1 cellular context compared by ENCODE assay signal in the genomic region with DNA sequence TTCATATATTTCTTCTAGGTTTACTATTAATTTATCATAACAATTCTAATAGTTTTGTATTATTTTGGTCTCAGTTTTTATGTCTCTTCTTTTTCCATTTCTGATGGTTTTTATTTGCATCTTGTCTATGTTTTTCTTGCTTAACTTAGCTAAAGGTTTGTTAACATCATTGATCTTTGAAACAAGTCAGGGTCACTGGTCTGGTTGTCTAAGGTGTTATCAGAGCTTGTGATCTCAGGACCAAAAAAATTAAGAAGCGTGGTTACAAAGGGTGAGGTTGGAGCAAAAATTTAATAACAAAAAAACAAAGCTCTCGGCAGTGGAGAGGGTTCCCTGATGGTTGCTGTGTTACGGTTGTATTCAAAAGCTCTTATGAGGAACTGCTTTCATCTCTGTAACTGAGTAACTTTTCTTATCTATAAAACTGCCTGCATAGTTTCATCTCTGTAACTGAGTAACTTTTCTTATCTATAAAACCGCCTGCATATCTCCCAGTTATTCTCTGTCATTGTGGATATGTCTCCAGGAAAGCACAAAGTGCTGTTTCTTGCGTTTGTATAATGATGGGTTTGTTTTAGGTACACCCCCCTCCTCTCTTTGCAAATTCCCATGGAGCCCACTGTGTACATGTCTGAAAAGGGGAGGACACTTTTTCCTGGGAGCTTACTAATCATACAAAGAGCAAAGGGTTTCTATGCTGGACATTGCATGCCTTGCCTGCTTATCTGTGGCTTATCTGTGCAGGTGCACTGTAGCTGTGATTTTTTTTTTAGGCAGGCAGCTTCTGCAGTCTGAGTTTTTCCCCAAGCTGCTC.
TF ChIP-seq lines count a peak whose summit lies in the region.

No MANE protein-coding gene starts in this region.

TF ChIP-seq in HepG2, 621 proteins besides CTCF, POLR2A, EP300 and RAD21 (continued from another document and continues in another):
- TF ChIP-seq, protein P1, sequence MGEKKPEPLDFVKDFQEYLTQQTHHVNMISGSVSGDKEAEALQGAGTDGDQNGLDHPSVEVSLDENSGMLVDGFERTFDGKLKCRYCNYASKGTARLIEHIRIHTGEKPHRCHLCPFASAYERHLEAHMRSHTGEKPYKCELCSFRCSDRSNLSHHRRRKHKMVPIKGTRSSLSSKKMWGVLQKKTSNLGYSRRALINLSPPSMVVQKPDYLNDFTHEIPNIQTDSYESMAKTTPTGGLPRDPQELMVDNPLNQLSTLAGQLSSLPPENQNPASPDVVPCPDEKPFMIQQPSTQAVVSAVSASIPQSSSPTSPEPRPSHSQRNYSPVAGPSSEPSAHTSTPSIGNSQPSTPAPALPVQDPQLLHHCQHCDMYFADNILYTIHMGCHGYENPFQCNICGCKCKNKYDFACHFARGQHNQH (CRISPR knock-in tag; IDR thresholded peaks at IDR 0.05), result peak; percentile 77
- TF ChIP-seq, protein P2, sequence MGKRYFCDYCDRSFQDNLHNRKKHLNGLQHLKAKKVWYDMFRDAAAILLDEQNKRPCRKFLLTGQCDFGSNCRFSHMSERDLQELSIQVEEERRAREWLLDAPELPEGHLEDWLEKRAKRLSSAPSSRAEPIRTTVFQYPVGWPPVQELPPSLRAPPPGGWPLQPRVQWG (CRISPR knock-in tag; IDR thresholded peaks at IDR 0.05; ENCODE audit: borderline replicate concordance, low read depth), result no peak
- TF ChIP-seq ZNF546 (CRISPR knock-in tag; conservative IDR thresholded peaks at IDR 0.05), result no peak
- TF ChIP-seq, protein P3, sequence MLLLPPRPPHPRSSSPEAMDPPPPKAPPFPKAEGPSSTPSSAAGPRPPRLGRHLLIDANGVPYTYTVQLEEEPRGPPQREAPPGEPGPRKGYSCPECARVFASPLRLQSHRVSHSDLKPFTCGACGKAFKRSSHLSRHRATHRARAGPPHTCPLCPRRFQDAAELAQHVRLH (CRISPR knock-in tag; IDR thresholded peaks at IDR 0.05; ENCODE audit: borderline replicate concordance, low read depth), result peak; percentile 81; the same call in 1 of the 2 replicates
- 0 out of 2 replicates have a peak, but pooled peaks have one; percentile 51 for TF ChIP-seq ZNF205 (CRISPR knock-in tag; IDR thresholded peaks at IDR 0.05)
- no peak for TF ChIP-seq ZNF619 (CRISPR knock-in tag; IDR thresholded peaks at IDR 0.05)
- TF ChIP-seq RFX5 (IDR thresholded peaks at IDR 0.05; ENCODE audit: low read depth, low read length), result no peak
- peak; percentile 21; the same call in 1 of the 2 replicates for TF ChIP-seq YEATS2 (CRISPR knock-in tag; IDR thresholded peaks at IDR 0.05; ENCODE audit: borderline replicate concordance)
- peak; percentile 99 for TF ChIP-seq GATA4 (IDR thresholded peaks at IDR 0.05; ENCODE audit: borderline replicate concordance, low read depth)
- no peak for TF ChIP-seq ZNF44 (CRISPR knock-in tag; IDR thresholded peaks at IDR 0.05)
- peak; percentile 87 for TF ChIP-seq SAP130 (CRISPR knock-in tag; IDR thresholded peaks at IDR 0.05; ENCODE audit: low read depth)
- peak; percentile 59 for TF ChIP-seq STAG1 (CRISPR knock-in tag; IDR thresholded peaks at IDR 0.05)
- peak; percentile 95 for TF ChIP-seq ZMYM2 (CRISPR knock-in tag; IDR thresholded peaks at IDR 0.05)
- TF ChIP-seq, protein P4, sequence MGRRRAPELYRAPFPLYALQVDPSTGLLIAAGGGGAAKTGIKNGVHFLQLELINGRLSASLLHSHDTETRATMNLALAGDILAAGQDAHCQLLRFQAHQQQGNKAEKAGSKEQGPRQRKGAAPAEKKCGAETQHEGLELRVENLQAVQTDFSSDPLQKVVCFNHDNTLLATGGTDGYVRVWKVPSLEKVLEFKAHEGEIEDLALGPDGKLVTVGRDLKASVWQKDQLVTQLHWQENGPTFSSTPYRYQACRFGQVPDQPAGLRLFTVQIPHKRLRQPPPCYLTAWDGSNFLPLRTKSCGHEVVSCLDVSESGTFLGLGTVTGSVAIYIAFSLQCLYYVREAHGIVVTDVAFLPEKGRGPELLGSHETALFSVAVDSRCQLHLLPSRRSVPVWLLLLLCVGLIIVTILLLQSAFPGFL (CRISPR knock-in tag; IDR thresholded peaks at IDR 0.05), result no peak
- no peak for TF ChIP-seq RFXAP (CRISPR knock-in tag; IDR thresholded peaks at IDR 0.05; ENCODE audit: borderline replicate concordance)
- TF ChIP-seq, protein P5, sequence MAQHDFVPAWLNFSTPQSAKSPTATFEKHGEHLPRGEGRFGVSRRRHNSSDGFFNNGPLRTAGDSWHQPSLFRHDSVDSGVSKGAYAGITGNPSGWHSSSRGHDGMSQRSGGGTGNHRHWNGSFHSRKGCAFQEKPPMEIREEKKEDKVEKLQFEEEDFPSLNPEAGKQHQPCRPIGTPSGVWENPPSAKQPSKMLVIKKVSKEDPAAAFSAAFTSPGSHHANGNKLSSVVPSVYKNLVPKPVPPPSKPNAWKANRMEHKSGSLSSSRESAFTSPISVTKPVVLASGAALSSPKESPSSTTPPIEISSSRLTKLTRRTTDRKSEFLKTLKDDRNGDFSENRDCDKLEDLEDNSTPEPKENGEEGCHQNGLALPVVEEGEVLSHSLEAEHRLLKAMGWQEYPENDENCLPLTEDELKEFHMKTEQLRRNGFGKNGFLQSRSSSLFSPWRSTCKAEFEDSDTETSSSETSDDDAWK (CRISPR knock-in tag; IDR thresholded peaks at IDR 0.05), result no peak
- no peak; the same call in 1 of the 2 replicates for TF ChIP-seq ZNF34 (CRISPR knock-in tag; IDR thresholded peaks at IDR 0.05; ENCODE audit: borderline replicate concordance)
- no peak for TF ChIP-seq ZSCAN20 (CRISPR knock-in tag; IDR thresholded peaks at IDR 0.05; ENCODE audit: borderline replicate concordance)
- 0 out of 2 replicates have a peak, but pooled peaks have one; percentile 18 for TF ChIP-seq ZKSCAN1 (IDR thresholded peaks at IDR 0.05; ENCODE audit: low read length)
- no peak for TF ChIP-seq DMAP1 (CRISPR knock-in tag; IDR thresholded peaks at IDR 0.05)
- TF ChIP-seq, protein P6, sequence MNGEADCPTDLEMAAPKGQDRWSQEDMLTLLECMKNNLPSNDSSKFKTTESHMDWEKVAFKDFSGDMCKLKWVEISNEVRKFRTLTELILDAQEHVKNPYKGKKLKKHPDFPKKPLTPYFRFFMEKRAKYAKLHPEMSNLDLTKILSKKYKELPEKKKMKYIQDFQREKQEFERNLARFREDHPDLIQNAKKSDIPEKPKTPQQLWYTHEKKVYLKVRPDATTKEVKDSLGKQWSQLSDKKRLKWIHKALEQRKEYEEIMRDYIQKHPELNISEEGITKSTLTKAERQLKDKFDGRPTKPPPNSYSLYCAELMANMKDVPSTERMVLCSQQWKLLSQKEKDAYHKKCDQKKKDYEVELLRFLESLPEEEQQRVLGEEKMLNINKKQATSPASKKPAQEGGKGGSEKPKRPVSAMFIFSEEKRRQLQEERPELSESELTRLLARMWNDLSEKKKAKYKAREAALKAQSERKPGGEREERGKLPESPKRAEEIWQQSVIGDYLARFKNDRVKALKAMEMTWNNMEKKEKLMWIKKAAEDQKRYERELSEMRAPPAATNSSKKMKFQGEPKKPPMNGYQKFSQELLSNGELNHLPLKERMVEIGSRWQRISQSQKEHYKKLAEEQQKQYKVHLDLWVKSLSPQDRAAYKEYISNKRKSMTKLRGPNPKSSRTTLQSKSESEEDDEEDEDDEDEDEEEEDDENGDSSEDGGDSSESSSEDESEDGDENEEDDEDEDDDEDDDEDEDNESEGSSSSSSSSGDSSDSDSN (CRISPR knock-in tag; IDR thresholded peaks at IDR 0.05), result peak; percentile 29; the same call in 1 of the 2 replicates
- TF ChIP-seq, protein P7, sequence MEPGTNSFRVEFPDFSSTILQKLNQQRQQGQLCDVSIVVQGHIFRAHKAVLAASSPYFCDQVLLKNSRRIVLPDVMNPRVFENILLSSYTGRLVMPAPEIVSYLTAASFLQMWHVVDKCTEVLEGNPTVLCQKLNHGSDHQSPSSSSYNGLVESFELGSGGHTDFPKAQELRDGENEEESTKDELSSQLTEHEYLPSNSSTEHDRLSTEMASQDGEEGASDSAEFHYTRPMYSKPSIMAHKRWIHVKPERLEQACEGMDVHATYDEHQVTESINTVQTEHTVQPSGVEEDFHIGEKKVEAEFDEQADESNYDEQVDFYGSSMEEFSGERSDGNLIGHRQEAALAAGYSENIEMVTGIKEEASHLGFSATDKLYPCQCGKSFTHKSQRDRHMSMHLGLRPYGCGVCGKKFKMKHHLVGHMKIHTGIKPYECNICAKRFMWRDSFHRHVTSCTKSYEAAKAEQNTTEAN (CRISPR knock-in tag; conservative IDR thresholded peaks at IDR 0.05), result peak; percentile 74; the same call in 1 of the 2 replicates
- TF ChIP-seq ZNF510 (CRISPR knock-in tag; IDR thresholded peaks at IDR 0.05; ENCODE audit: low read depth), result no peak
- no peak for TF ChIP-seq ZNF207 (IDR thresholded peaks at IDR 0.05; ENCODE audit: borderline replicate concordance)
- TF ChIP-seq, protein P8, sequence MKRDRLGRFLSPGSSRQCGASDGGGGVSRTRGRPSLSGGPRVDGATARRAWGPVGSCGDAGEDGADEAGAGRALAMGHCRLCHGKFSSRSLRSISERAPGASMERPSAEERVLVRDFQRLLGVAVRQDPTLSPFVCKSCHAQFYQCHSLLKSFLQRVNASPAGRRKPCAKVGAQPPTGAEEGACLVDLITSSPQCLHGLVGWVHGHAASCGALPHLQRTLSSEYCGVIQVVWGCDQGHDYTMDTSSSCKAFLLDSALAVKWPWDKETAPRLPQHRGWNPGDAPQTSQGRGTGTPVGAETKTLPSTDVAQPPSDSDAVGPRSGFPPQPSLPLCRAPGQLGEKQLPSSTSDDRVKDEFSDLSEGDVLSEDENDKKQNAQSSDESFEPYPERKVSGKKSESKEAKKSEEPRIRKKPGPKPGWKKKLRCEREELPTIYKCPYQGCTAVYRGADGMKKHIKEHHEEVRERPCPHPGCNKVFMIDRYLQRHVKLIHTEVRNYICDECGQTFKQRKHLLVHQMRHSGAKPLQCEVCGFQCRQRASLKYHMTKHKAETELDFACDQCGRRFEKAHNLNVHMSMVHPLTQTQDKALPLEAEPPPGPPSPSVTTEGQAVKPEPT (CRISPR knock-in tag; IDR thresholded peaks at IDR 0.05; ENCODE audit: low read depth), result no peak
- TF ChIP-seq, protein P9, sequence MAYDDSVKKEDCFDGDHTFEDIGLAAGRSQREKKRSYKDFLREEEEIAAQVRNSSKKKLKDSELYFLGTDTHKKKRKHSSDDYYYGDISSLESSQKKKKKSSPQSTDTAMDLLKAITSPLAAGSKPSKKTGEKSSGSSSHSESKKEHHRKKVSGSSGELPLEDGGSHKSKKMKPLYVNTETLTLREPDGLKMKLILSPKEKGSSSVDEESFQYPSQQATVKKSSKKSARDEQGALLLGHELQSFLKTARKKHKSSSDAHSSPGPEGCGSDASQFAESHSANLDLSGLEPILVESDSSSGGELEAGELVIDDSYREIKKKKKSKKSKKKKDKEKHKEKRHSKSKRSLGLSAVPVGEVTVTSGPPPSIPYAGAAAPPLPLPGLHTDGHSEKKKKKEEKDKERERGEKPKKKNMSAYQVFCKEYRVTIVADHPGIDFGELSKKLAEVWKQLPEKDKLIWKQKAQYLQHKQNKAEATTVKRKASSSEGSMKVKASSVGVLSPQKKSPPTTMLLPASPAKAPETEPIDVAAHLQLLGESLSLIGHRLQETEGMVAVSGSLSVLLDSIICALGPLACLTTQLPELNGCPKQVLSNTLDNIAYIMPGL (CRISPR knock-in tag; IDR thresholded peaks at IDR 0.05; ENCODE audit: borderline replicate concordance in 1 of 2, low read depth in 1 of 2), result peak in 1 of 2 experiments; percentile 48; a peak in 1 of 4 replicates
- peak; percentile 71 for TF ChIP-seq SIX1 (CRISPR knock-in tag; IDR thresholded peaks at IDR 0.05; ENCODE audit: borderline replicate concordance)
- no peak for TF ChIP-seq REL (CRISPR knock-in tag; conservative IDR thresholded peaks at IDR 0.05)
- TF ChIP-seq DPF2 (CRISPR knock-in tag; IDR thresholded peaks at IDR 0.05; ENCODE audit: borderline replicate concordance, low read depth), result no peak; the same call in none of the 2 replicates
- TF ChIP-seq RORA (CRISPR knock-in tag; IDR thresholded peaks at IDR 0.05), result no peak
- no peak for TF ChIP-seq ZNF790 (CRISPR knock-in tag; IDR thresholded peaks at IDR 0.05; ENCODE audit: borderline replicate concordance)
- TF ChIP-seq, protein P10, sequence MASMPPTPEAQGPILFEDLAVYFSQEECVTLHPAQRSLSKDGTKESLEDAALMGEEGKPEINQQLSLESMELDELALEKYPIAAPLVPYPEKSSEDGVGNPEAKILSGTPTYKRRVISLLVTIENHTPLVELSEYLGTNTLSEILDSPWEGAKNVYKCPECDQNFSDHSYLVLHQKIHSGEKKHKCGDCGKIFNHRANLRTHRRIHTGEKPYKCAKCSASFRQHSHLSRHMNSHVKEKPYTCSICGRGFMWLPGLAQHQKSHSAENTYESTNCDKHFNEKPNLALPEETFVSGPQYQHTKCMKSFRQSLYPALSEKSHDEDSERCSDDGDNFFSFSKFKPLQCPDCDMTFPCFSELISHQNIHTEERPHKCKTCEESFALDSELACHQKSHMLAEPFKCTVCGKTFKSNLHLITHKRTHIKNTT (CRISPR knock-in tag; IDR thresholded peaks at IDR 0.05), result no peak
- TF ChIP-seq, protein P11, sequence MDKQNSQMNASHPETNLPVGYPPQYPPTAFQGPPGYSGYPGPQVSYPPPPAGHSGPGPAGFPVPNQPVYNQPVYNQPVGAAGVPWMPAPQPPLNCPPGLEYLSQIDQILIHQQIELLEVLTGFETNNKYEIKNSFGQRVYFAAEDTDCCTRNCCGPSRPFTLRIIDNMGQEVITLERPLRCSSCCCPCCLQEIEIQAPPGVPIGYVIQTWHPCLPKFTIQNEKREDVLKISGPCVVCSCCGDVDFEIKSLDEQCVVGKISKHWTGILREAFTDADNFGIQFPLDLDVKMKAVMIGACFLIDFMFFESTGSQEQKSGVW (CRISPR knock-in tag; IDR thresholded peaks at IDR 0.05; ENCODE audit: borderline replicate concordance), result no peak
- no peak; the same call in 1 of the 2 replicates for TF ChIP-seq JUNB (CRISPR knock-in tag; IDR thresholded peaks at IDR 0.05; ENCODE audit: borderline replicate concordance)
- TF ChIP-seq, protein P12, sequence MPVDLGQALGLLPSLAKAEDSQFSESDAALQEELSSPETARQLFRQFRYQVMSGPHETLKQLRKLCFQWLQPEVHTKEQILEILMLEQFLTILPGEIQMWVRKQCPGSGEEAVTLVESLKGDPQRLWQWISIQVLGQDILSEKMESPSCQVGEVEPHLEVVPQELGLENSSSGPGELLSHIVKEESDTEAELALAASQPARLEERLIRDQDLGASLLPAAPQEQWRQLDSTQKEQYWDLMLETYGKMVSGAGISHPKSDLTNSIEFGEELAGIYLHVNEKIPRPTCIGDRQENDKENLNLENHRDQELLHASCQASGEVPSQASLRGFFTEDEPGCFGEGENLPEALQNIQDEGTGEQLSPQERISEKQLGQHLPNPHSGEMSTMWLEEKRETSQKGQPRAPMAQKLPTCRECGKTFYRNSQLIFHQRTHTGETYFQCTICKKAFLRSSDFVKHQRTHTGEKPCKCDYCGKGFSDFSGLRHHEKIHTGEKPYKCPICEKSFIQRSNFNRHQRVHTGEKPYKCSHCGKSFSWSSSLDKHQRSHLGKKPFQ (CRISPR knock-in tag; IDR thresholded peaks at IDR 0.05; ENCODE audit: insufficient replicate concordance), result no peak
- TF ChIP-seq ZNF839 (CRISPR knock-in tag; IDR thresholded peaks at IDR 0.05; ENCODE audit: borderline replicate concordance), result no peak
- TF ChIP-seq HOXA5 (CRISPR knock-in tag; IDR thresholded peaks at IDR 0.05), result peak; percentile 38; the same call in 1 of the 2 replicates
- TF ChIP-seq, protein P13, sequence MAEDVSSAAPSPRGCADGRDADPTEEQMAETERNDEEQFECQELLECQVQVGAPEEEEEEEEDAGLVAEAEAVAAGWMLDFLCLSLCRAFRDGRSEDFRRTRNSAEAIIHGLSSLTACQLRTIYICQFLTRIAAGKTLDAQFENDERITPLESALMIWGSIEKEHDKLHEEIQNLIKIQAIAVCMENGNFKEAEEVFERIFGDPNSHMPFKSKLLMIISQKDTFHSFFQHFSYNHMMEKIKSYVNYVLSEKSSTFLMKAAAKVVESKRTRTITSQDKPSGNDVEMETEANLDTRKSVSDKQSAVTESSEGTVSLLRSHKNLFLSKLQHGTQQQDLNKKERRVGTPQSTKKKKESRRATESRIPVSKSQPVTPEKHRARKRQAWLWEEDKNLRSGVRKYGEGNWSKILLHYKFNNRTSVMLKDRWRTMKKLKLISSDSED (CRISPR knock-in tag; IDR thresholded peaks at IDR 0.05), result no peak
- no peak for TF ChIP-seq AHR (CRISPR knock-in tag; IDR thresholded peaks at IDR 0.05)
- TF ChIP-seq ZNF33B (CRISPR knock-in tag; IDR thresholded peaks at IDR 0.05), result no peak
- no peak for TF ChIP-seq KLF13 (CRISPR knock-in tag; IDR thresholded peaks at IDR 0.05)
